8 cellular contexts compared by ENCODE assay signal in genomic region chr4:2963185-2964076, GRCh38. TPM values are rescaled to one million over a fixed set of nuclear protein-coding genes. Genes with fewer than 3 reads are reported as not detected.
DNase-seq lines count a peak whose midpoint lies in the region; ATAC-seq and TF ChIP-seq lines count a peak whose summit lies in the region.

Gene GRK4, plus strand, starts transcription at chr4:2963571. Its CDS starts 500 bp downstream, at chr4:2964071.
Gene NOP14, minus strand, starts transcription at chr4:2963406. Its CDS starts 87 bp downstream, at chr4:2963319.

- TF ChIP-seq CTCF in astrocyte of the cerebellum (IDR thresholded peaks at IDR 0.05; ENCODE audit: low read depth, low read length, missing control alignments): peak; percentile 34

- in situ Hi-C loops in astrocyte of the cerebellum (cut with HindIII; ENCODE audit: low sequenced_read_pairs): loop anchor here (25.0 kb wide), 1 partner anchor 99 kb away; the partner anchor contains the start of genes HTT and HTT-AS

- ATAC-seq in GM18508 (IDR thresholded peaks at IDR 0.05; ENCODE audit: insufficient read depth, unreplicated experiment) (peak; percentile 67), HG02981 (IDR thresholded peaks at IDR 0.05; ENCODE audit: unreplicated experiment) (peak; percentile 90)

- DNase-seq in NCI-H1930 (lab: John Stamatoyannopoulos, UW) (peak; percentile 95 to 99), T-helper 22 cell (ENCODE audit: low read depth) (peak; percentile 98), astrocyte of the cerebellum (ENCODE audit: low read depth) (peak; percentile 94), hippocampal formation (lab: John Stamatoyannopoulos, UW) (peak; percentile 95 to 97), renal cortical epithelial cell (ENCODE audit: low read depth) (peak; percentile 92), cortex of kidney (lab: John Stamatoyannopoulos, UW) (no peak)

- peak within 1 kb of the TSS; percentile 78 for H3K4me3 ChIP-seq in astrocyte of the cerebellum (ENCODE audit: low read depth, low read length)

RNA-seq across cellular contexts. Expression of gene GRK4, which starts in this region (rescaled TPM):
- total RNA-seq in renal cortical epithelial cell: 4.7 and 5.7 TPM in 2 replicates

RNA-seq across cellular contexts. Expression of gene NOP14, which starts in this region (rescaled TPM):
- 15.5 and 30.5 TPM in 2 replicates for total RNA-seq in renal cortical epithelial cell
